20 cellular contexts compared by ENCODE assay signal in genomic region chr16:8295436-8295835, GRCh38.
A peak's percentile ranks its signal among the peaks of the same experiment; 100 is the strongest.
DNase-seq lines count a peak whose midpoint lies in the region; TF ChIP-seq lines count a peak whose summit lies in the region.
"Had no signal": no experiment of that assay in that cellular context is flagged by ENCODE, and none has a peak within 500 bp of the region (broad histone marks: within the 10 kb centered on the region; RNA-seq: fewer than 3 reads in every experiment).

No MANE protein-coding gene starts in this region.

- in situ Hi-C loops in G401 (cut with HindIII; ENCODE audit: low sequenced_read_pairs) = no loop called here

- H3K27ac ChIP-seq in breast epithelium = no peak overlapping the region
- H3K27ac ChIP-seq: A549, GM23248 had no signal

- no peak overlapping the region for H3K4me3 ChIP-seq in breast epithelium
- H3K4me3 ChIP-seq: A549, GM12878, GM23248 had no signal

- no peaks in the 10 kb centered on the region for H3K27me3 ChIP-seq in breast epithelium

- H3K36me3 ChIP-seq in breast epithelium = no peaks in the 10 kb centered on the region

- peaks cover 0 to 7% of the 10 kb centered on the region in 2 donors for H3K9me3 ChIP-seq in breast epithelium
- H3K9me3 ChIP-seq: A549 had no signal

- no peaks in the 10 kb centered on the region for H3K4me1 ChIP-seq in breast epithelium
- H3K4me1 ChIP-seq: A549 had no signal

- TF ChIP-seq CTCF in breast epithelium (IDR thresholded peaks at IDR 0.05) = no peak

- intact Hi-C loops in breast epithelium (cut with DNase I; ENCODE audit: low total_unique reads) = no loop called here

- no peak for TF ChIP-seq POLR2A in breast epithelium (IDR thresholded peaks at IDR 0.05)

- DNase-seq in G401 (ENCODE audit: low spot score) = peak; percentile 80
- DNase-seq in cerebellum (ENCODE audit: low spot score) = peak; percentile 68
- peak; percentile 22 for DNase-seq in retina
- no peak for DNase-seq in activated T-cell treated with anti-CD3 and anti-CD28 coated beads, Interleukin-2, amount 50 U/mL, for 48 hours
- no peak for DNase-seq in breast epithelium (ENCODE audit: low spot score in 2 of 2)
- DNase-seq in T-helper 1 cell = no peak
- DNase-seq: 8988T; ACHN; AML-193; Calu3; CD4-positive, alpha-beta memory T cell; COR-L47; DMS53; DND-41; GDM1; GM23248; H7; HCEC 1CT had no signal

Comparison
In these comparisons a context has a peak if more than half of its experiments do, and no peak if none do; other contexts are left out.
1. DNase-seq: peak in G401 (single experiment), cerebellum (single experiment) and retina (single experiment); none in activated T-cell treated with anti-CD3 and anti-CD28 coated beads, Interleukin-2, amount 50 U/mL, for 48 hours (0 of 2), breast epithelium (0 of 2) and T-helper 1 cell (0 of 5).